Comparison of ENCODE assay signal across 26 cellular contexts in genomic region chr12:90055071-90055470, GRCh38.
DNase-seq lines count a peak whose midpoint lies in the region; TF ChIP-seq lines count a peak whose summit lies in the region.
"Had no signal": no experiment of that assay in that cellular context is flagged by ENCODE, and none has a peak within 500 bp of the region (broad histone marks: within the 10 kb centered on the region; RNA-seq: fewer than 3 reads in every experiment).

No MANE protein-coding gene starts in this region.

- no peaks in the 10 kb centered on the region for H3F3A ChIP-seq in smooth muscle cell (ENCODE audit: low read depth)

- TF ChIP-seq POLR2A in esophagus squamous epithelium (IDR thresholded peaks at IDR 0.05), result no peak

- no peaks in the 10 kb centered on the region for H4K20me1 ChIP-seq in smooth muscle cell (ENCODE audit: low read depth)

- intact Hi-C loops in esophagus squamous epithelium (cut with DNase I), result no loop called here

- no peak overlapping the region for H3K9ac ChIP-seq in smooth muscle cell (ENCODE audit: low read depth)
- H3K9ac ChIP-seq: KMS-11 had no signal

- H3K36me3 Mint-ChIP-seq in mesothelial cell of epicardium, result no peaks in the 10 kb centered on the region
- H3K36me3 Mint-ChIP-seq: CD4-positive, alpha-beta memory T cell; IgD-negative memory B cell had no signal

- H3K27ac ChIP-seq in smooth muscle cell (ENCODE audit: low read depth) (no peak overlapping the region), esophagus squamous epithelium (no peak overlapping the region)
- H3K27ac ChIP-seq: A549, KMS-11, PC-9, SJCRH30 had no signal

- no peak overlapping the region for H3K4me3 Mint-ChIP-seq in mesothelial cell of epicardium
- H3K4me3 Mint-ChIP-seq: CD4-positive, alpha-beta memory T cell; IgD-negative memory B cell had no signal

- no peak overlapping the region for H3K4me3 ChIP-seq in MG63
- no peak overlapping the region for H3K4me3 ChIP-seq in smooth muscle cell
- no peak overlapping the region for H3K4me3 ChIP-seq in esophagus squamous epithelium
- H3K4me3 ChIP-seq: A549, GM12878, PC-9, SJCRH30 had no signal

- H3K9me3 Mint-ChIP-seq in mesothelial cell of epicardium, result peaks cover 15% of the 10 kb centered on the region
- H3K9me3 Mint-ChIP-seq: IgD-negative memory B cell had no signal

- peak; percentile 70 for DNase-seq in EH (ENCODE audit: low read depth)
- DNase-seq in MG63, result peak; percentile 79
- no peak for DNase-seq in mesothelial cell of epicardium (ENCODE audit: low spot score in 2 of 2, unreplicated experiment in 2 of 2)
- no peak for DNase-seq in smooth muscle cell (lab: John Stamatoyannopoulos, UW; ENCODE audit: unreplicated experiment)
- no peak for DNase-seq in NCI-H524 (lab: John Stamatoyannopoulos, UW)
- DNase-seq in esophagus squamous epithelium (lab: John Stamatoyannopoulos, UW), result no peak
- DNase-seq in activated gamma-delta T cell (lab: John Stamatoyannopoulos, UW), result no peak
- DNase-seq: C1 segment of cervical spinal cord; CD4-positive, alpha-beta memory T cell; COR-L47; EL; GDM1; GOT3; HCEC 1CT; NCI-H1105; NCI-H1436 treated with DMSO at 0.1 percent for 48 hours; NCI-H187 treated with DMSO at 0.1 percent for 48 hours; NCI-H446; NCI-H526; NCI-H82; PC-9; SJCRH30 had no signal

- H3K79me2 ChIP-seq in smooth muscle cell (ENCODE audit: low read depth), result no peaks in the 10 kb centered on the region

- H3K27ac Mint-ChIP-seq in mesothelial cell of epicardium, result peak overlapping the region; percentile 8
- H3K27ac Mint-ChIP-seq: CD4-positive, alpha-beta memory T cell; IgD-negative memory B cell had no signal

- H3K4me2 ChIP-seq in smooth muscle cell, result no peak overlapping the region
- H3K4me2 ChIP-seq: A549, KMS-11, PC-9 had no signal

- TF ChIP-seq CTCF in mesothelial cell of epicardium (IDR thresholded peaks at IDR 0.05; ENCODE audit: unreplicated experiment), result no peak
- TF ChIP-seq CTCF in smooth muscle cell (IDR thresholded peaks at IDR 0.05; ENCODE audit: borderline replicate concordance, insufficient read depth, poor library complexity, severe bottlenecking), result no peak
- no peak for TF ChIP-seq CTCF in esophagus squamous epithelium (IDR thresholded peaks at IDR 0.05)

- peaks cover 2% of the 10 kb centered on the region; the same call in 1 of the 2 replicates for H3K9me3 ChIP-seq in MG63
- H3K9me3 ChIP-seq in smooth muscle cell (replicated peaks; ENCODE audit: low read depth), result no peaks in the 10 kb centered on the region
- no peaks in the 10 kb centered on the region for H3K9me3 ChIP-seq in esophagus squamous epithelium
- H3K9me3 ChIP-seq: A549, SJCRH30 had no signal

- H3K4me1 ChIP-seq in smooth muscle cell (ENCODE audit: low read depth) (peaks cover 3% of the 10 kb centered on the region), esophagus squamous epithelium (no peaks in the 10 kb centered on the region)

- H3K27me3 ChIP-seq in MG63 (no peaks in the 10 kb centered on the region), smooth muscle cell (ENCODE audit: low read depth) (no peaks in the 10 kb centered on the region), esophagus squamous epithelium (no peaks in the 10 kb centered on the region)
- H3K27me3 ChIP-seq: SJCRH30 had no signal

- H3K36me3 ChIP-seq in MG63 (no peaks in the 10 kb centered on the region), smooth muscle cell (ENCODE audit: low read depth) (no peaks in the 10 kb centered on the region), esophagus squamous epithelium (no peaks in the 10 kb centered on the region)
- H3K36me3 ChIP-seq: SJCRH30 had no signal

- H3K27me3 Mint-ChIP-seq in mesothelial cell of epicardium (ENCODE audit: low read depth), result no peaks in the 10 kb centered on the region
- H3K27me3 Mint-ChIP-seq: IgD-negative memory B cell had no signal

- 89% methylated on average over 1 of the region's 1 CpG for WGBS in smooth muscle cell (ENCODE audit: low lambda C conversion rate)
- 77 to 96% methylated on average over 1 of the region's 1 CpG for WGBS in esophagus squamous epithelium, 2 donors

- peaks cover 11% of the 10 kb centered on the region for H3K4me1 Mint-ChIP-seq in mesothelial cell of epicardium

- peak overlapping the region; percentile 52 for H2AFZ ChIP-seq in smooth muscle cell (ENCODE audit: low read depth)
- H2AFZ ChIP-seq: PC-9 had no signal

Comparison
In these comparisons a context has a peak if more than half of its experiments do, and no peak if none do; other contexts are left out.
1. DNase-seq: peak in EH (single experiment) and MG63 (single experiment); none in mesothelial cell of epicardium (0 of 2), smooth muscle cell (single experiment), NCI-H524 (0 of 2), esophagus squamous epithelium (single experiment) and activated gamma-delta T cell (single experiment).